In the genomic region with DNA sequence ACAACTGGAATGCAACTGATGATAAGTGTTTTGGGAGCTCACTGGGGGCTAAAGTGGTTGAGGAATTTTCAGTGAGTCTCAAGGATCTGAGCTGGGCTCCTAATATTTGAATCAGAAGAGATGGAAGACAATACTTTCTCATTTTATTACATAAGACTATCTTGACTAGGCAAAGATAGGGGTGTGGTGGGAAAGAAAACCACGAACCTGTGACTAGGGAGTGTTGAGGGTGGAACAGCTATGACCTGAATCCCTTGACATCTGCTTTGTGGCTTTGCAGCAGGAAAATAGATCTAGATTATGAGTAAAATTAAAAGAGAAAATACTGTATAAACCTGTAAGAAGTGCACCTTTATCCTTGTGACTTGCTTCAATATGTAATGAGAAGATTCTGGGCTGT, we compare ENCODE assay signal across 16 cellular contexts.
"Had no signal": no experiment of that assay in that cellular context is flagged by ENCODE, and none has a peak within 500 bp of the region (broad histone marks: within the 10 kb centered on the region; RNA-seq: fewer than 3 reads in every experiment).

No MANE protein-coding gene starts in this region.

- H3K27ac ChIP-seq: heart left ventricle, pancreas had no signal

- H3K4me2 ChIP-seq: smooth muscle cell had no signal

- H3K36me3 ChIP-seq: heart left ventricle, pancreas had no signal

- H3K27ac Mint-ChIP-seq: natural killer cell, progenitor cell of endocrine pancreas had no signal

- H3K4me3 Mint-ChIP-seq: natural killer cell, neural crest cell had no signal

- H3K4me1 Mint-ChIP-seq: natural killer cell, neural crest cell had no signal

- H3K4me1 ChIP-seq: heart left ventricle, pancreas had no signal

- H3K9me3 ChIP-seq: heart left ventricle, mucosa of descending colon, pancreas had no signal

- H3K36me3 Mint-ChIP-seq: natural killer cell had no signal

- H3K27me3 ChIP-seq: heart left ventricle, pancreas had no signal

- H3K27me3 Mint-ChIP-seq: progenitor cell of endocrine pancreas had no signal

- DNase-seq: effector memory CD4-positive, alpha-beta T cell; erythroblast; heart left ventricle; hippocampal formation; islet precursor cell; mucosa of descending colon; natural killer cell; nucleus accumbens; pancreas; right cardiac atrium; stimulated activated CD4-positive, alpha-beta T cell treated with anti-CD3 and anti-CD28 coated beads, Interleukin-2, amount 100 ng/mL, for 48 hours; stimulated activated naive CD4-positive, alpha-beta T cell treated with Interleukin-2 at 50 U/mL for 16 hours; trophoblast cell had no signal

- H3K4me3 ChIP-seq: heart left ventricle, mucosa of descending colon, pancreas, smooth muscle cell had no signal
